ENCODE assay signal across 8 cellular contexts in genomic region chr1:43975249-43975961, GRCh38. TPM values are rescaled to one million over a fixed set of nuclear protein-coding genes. Genes with fewer than 3 reads are reported as not detected.
DNase-seq lines count a peak whose midpoint lies in the region; ATAC-seq and TF ChIP-seq lines count a peak whose summit lies in the region.

No MANE protein-coding gene starts in this region.

- peak overlapping the region; percentile 66 to 98 (median 93) for H3K27ac ChIP-seq in dorsolateral prefrontal cortex
- peak overlapping the region; percentile 97 for H3K27ac ChIP-seq in lower lobe of right lung
- peak overlapping the region; percentile 74 for H3K27ac ChIP-seq in substantia nigra (ENCODE audit: low read depth, low read length, poor library complexity, severe bottlenecking)

- peak overlapping the region; percentile 95 for H3K4me3 Mint-ChIP-seq in T-helper 17 cell

- H3K27me3 ChIP-seq in dorsolateral prefrontal cortex, result no peaks in the 10 kb centered on the region
- no peaks in the 10 kb centered on the region for H3K27me3 ChIP-seq in lower lobe of right lung (ENCODE audit: low read depth)

- H3K4me3 ChIP-seq in dorsolateral prefrontal cortex (peak overlapping the region; percentile 67 to 99 (median 94)), lower lobe of right lung (peak overlapping the region; percentile 81)

- peak overlapping the region; percentile 95 for H3K27ac Mint-ChIP-seq in T-helper 17 cell

- peaks cover 40% of the 10 kb centered on the region for H3K36me3 ChIP-seq in lower lobe of right lung

- H3K4me1 Mint-ChIP-seq in T-helper 17 cell, result peaks cover 52% of the 10 kb centered on the region

- DNase-seq in EL (peak; percentile 28), T-helper 17 cell (peak in 1 of 3 donors; percentile 31), dorsolateral prefrontal cortex (peak in 2 of 10 donors; percentile 30 to 50), lower lobe of right lung (peak; percentile 91), substantia nigra (lab: John Stamatoyannopoulos, UW) (peak in 29 of 49 donors; percentile 22 to 76 (median 45)), SHP77 treated with DMSO at 0.1 percent for 48 hours (lab: John Stamatoyannopoulos, UW) (no peak)

- no peak for TF ChIP-seq CTCF in dorsolateral prefrontal cortex (IDR thresholded peaks at IDR 0.05 in 54 of 56, conservative IDR thresholded peaks at IDR 0.05 in 2 of 56; ENCODE audit: low read depth in 1 of 56, partially characterized antibody in 56 of 56)
- no peak for TF ChIP-seq CTCF in lower lobe of right lung (IDR thresholded peaks at IDR 0.05)

- intact Hi-C loops in dorsolateral prefrontal cortex (cut with DNase I), result no loop called here
- intact Hi-C loops in lower lobe of right lung (cut with DNase I), result no loop called here

- peaks cover 18% of the 10 kb centered on the region for H3K36me3 Mint-ChIP-seq in T-helper 17 cell (ENCODE audit: low read depth)

- no peaks in the 10 kb centered on the region for H3K27me3 Mint-ChIP-seq in T-helper 17 cell

- H3K4me1 ChIP-seq in lower lobe of right lung, result peaks cover 62% of the 10 kb centered on the region

- H3K9me3 ChIP-seq in T-helper 17 cell (ENCODE audit: control insufficient read depth, low read length, poor library complexity, severe bottlenecking), result no peaks in the 10 kb centered on the region
- no peaks in the 10 kb centered on the region for H3K9me3 ChIP-seq in lower lobe of right lung

- ATAC-seq in HG02943 (IDR thresholded peaks at IDR 0.05; ENCODE audit: low read depth, unreplicated experiment) (peak; percentile 6), T-helper 17 cell (peak; percentile 23), lower lobe of right lung (peak; percentile 66 to 72), GM19324 (IDR thresholded peaks at IDR 0.05; ENCODE audit: low FRiP score, unreplicated experiment) (no peak)

RNA-seq across cellular contexts. Expression of gene ATP6V0B, which starts 0.6 kb away (rescaled TPM):
- total RNA-seq in T-helper 17 cell, result 10 to 100 TPM; 72.1 to 80.5 TPM
- total RNA-seq in dorsolateral prefrontal cortex, result 100 to 1,000 TPM; 112 to 276 (median 202) TPM
- total RNA-seq in lower lobe of right lung, result 205 TPM

RNA-seq across cellular contexts. Expression of gene B4GALT2, which starts 3.6 kb away (rescaled TPM):
- total RNA-seq in T-helper 17 cell, result 1 to 10 TPM; 2.8 to 3.4 TPM
- total RNA-seq in dorsolateral prefrontal cortex, result 10 to 100 TPM; 33.5 to 97.8 (median 48.8) TPM
- total RNA-seq in lower lobe of right lung, result 17.3 TPM

RNA-seq across cellular contexts. Expression of gene DPH2, which starts 5.6 kb away (rescaled TPM):
- 10 to 100 TPM; 17.7 to 24.4 TPM for total RNA-seq in T-helper 17 cell
- total RNA-seq in dorsolateral prefrontal cortex, result 10 to 100 TPM; 12.0 to 31.1 (median 20.7) TPM
- total RNA-seq in lower lobe of right lung, result 15.0 TPM

RNA-seq across cellular contexts. Expression of gene CCDC24, which starts 16.0 kb away (rescaled TPM):
- 1 to 10 TPM; 1.4 to 1.5 TPM for total RNA-seq in T-helper 17 cell
- 10 to 100 TPM in 119 of 120 experiments, 1 to 10 TPM in 1; 9.0 to 34.0 (median 18.6) TPM for total RNA-seq in dorsolateral prefrontal cortex
- 10.7 TPM for total RNA-seq in lower lobe of right lung

RNA-seq across cellular contexts. Expression of gene IPO13, which starts 28.7 kb away (rescaled TPM):
- 10 to 100 TPM; 10.6 to 12.5 TPM for total RNA-seq in T-helper 17 cell
- total RNA-seq in dorsolateral prefrontal cortex, result 100 to 1,000 TPM in 51 of 120 experiments, 10 to 100 TPM in 69; 48.0 to 243 (median 94.5) TPM
- 28.2 TPM for total RNA-seq in lower lobe of right lung
